In genomic region chr20:38421915-38422314, GRCh38 we compare ENCODE assay signal across 14 cellular contexts.
"Had no signal": no experiment of that assay in that cellular context is flagged by ENCODE, and none has a peak within 500 bp of the region (broad histone marks: within the 10 kb centered on the region; RNA-seq: fewer than 3 reads in every experiment).

No MANE protein-coding gene starts in this region.

- H3K9me3 Mint-ChIP-seq: activated CD4-positive, alpha-beta T cell treated with anti-CD3 and anti-CD28 coated beads, Interleukin-2, amount 10 ng/mL, durations not matched to agents 7 days and 5 days; activated T-helper 1 cell treated with anti-CD3 and anti-CD28 coated beads, Interleukin-12 subunit alpha, Interleukin-12 subunit beta, Interleukin-2, Interleukin-4 antibody, amounts not matched to agents 30 ng/mL and 10 ng/mL and 1 ng/mL, durations not matched to agents 14 hours and 24 hours and 36 hours; natural killer cell; T-helper 1 cell treated with Interleukin-12 subunit alpha and Interleukin-12 subunit beta and Interleukin-4 antibody, amounts not matched to agents 30 μg/mL and 1 μg/mL, for 36 hours; WTC11 had no signal

- ATAC-seq: natural killer cell, SK-N-SH treated with all-trans-retinoic acid at 6 μM for 48 hours, WTC11 had no signal

- H3K9me3 ChIP-seq: esophagus muscularis mucosa, upper lobe of left lung had no signal

- H3K4me3 ChIP-seq: esophagus muscularis mucosa, upper lobe of left lung had no signal

- H3K4me1 ChIP-seq: upper lobe of left lung had no signal

- FAIRE-seq: colon had no signal

- DNase-seq: activated CD4-positive, alpha-beta T cell treated with anti-CD3 and anti-CD28 coated beads, Interleukin-2, amount 10 ng/mL, durations not matched to agents 7 days and 5 days; activated naive CD4-positive, alpha-beta T cell treated with Interleukin-2 at 50 U/mL for 16 hours; mesenchymal stem cell; natural killer cell; retina; stimulated activated CD4-positive, alpha-beta T cell treated with anti-CD3 and anti-CD28 coated beads, Interleukin-2, amount 100 ng/mL, for 48 hours; stimulated activated naive CD4-positive, alpha-beta T cell treated with Interleukin-2 at 50 U/mL for 16 hours; upper lobe of left lung had no signal

- H3K27ac Mint-ChIP-seq: activated CD4-positive, alpha-beta T cell treated with anti-CD3 and anti-CD28 coated beads, Interleukin-2, amount 10 ng/mL, durations not matched to agents 7 days and 5 days; activated T-helper 1 cell treated with anti-CD3 and anti-CD28 coated beads, Interleukin-12 subunit alpha, Interleukin-12 subunit beta, Interleukin-2, Interleukin-4 antibody, amounts not matched to agents 30 ng/mL and 10 ng/mL and 1 ng/mL, durations not matched to agents 14 hours and 24 hours and 36 hours; T-helper 1 cell treated with Interleukin-12 subunit alpha and Interleukin-12 subunit beta and Interleukin-4 antibody, amounts not matched to agents 30 μg/mL and 1 μg/mL, for 36 hours had no signal

- H3K27me3 Mint-ChIP-seq: activated CD4-positive, alpha-beta T cell treated with anti-CD3 and anti-CD28 coated beads, Interleukin-2, amount 10 ng/mL, durations not matched to agents 7 days and 5 days had no signal

- H3K27ac ChIP-seq: esophagus muscularis mucosa, upper lobe of left lung had no signal

- H3K27me3 ChIP-seq: esophagus muscularis mucosa, upper lobe of left lung had no signal

- H3K4me3 Mint-ChIP-seq: activated CD4-positive, alpha-beta T cell treated with anti-CD3 and anti-CD28 coated beads, Interleukin-2, amount 10 ng/mL, durations not matched to agents 7 days and 5 days; activated T-helper 1 cell treated with anti-CD3 and anti-CD28 coated beads, Interleukin-12 subunit alpha, Interleukin-12 subunit beta, Interleukin-2, Interleukin-4 antibody, amounts not matched to agents 30 ng/mL and 10 ng/mL and 1 ng/mL, durations not matched to agents 14 hours and 24 hours and 36 hours; natural killer cell; T-helper 1 cell treated with Interleukin-12 subunit alpha and Interleukin-12 subunit beta and Interleukin-4 antibody, amounts not matched to agents 30 μg/mL and 1 μg/mL, for 36 hours; WTC11 had no signal
